Comparison of ENCODE assay signal across 31 cellular contexts in genomic region chr10:122830965-122831353, GRCh38.
"Had no signal": no experiment of that assay in that cellular context is flagged by ENCODE, and none has a peak within 500 bp of the region (broad histone marks: within the 10 kb centered on the region; RNA-seq: fewer than 3 reads in every experiment).

No MANE protein-coding gene starts in this region.

- H3K36me3 ChIP-seq: adrenal gland had no signal

- H3K4me1 ChIP-seq: adrenal gland had no signal

- DNase-seq: activated B cell treated with CpG ODN at 0.5 μM for 24 hours; activated CD4-positive, alpha-beta memory T cell treated with anti-CD3 and anti-CD28 coated beads for 36 hours; activated CD4-positive, alpha-beta T cell treated with anti-CD3 and anti-CD28 coated beads for 4 hours; activated CD4-positive, alpha-beta T cell treated with anti-CD3 and anti-CD28 coated beads, Interleukin-2, amount 10 ng/mL, durations not matched to agents 24 days and 14 days; activated CD4-positive, alpha-beta T cell treated with anti-CD3 and anti-CD28 coated beads, Interleukin-2, amount 50 U/mL, for 1 hour; activated CD4-positive, alpha-beta T cell treated with anti-CD3 and anti-CD28 coated beads, Interleukin-2, amount 50 U/mL, for 4 hours; activated CD4-positive, CD25-positive, alpha-beta regulatory T cell treated with anti-CD3 and anti-CD28 coated beads, Interleukin-2, amount 50 U/mL, for 72 hours; activated CD8-positive, alpha-beta memory T cell treated with anti-CD3 and anti-CD28 coated beads, Interleukin-2, amount 50 U/mL, for 4 hours; activated CD8-positive, alpha-beta T cell treated with anti-CD3 and anti-CD28 coated beads for 36 hours; activated effector memory CD4-positive, alpha-beta T cell treated with anti-CD3 and anti-CD28 coated beads, Interleukin-2, amount 50 U/mL, for 16 hours; activated gamma-delta T cell treated with Interleukin-2 at 50 U/mL for 16 hours; activated naive CD4-positive, alpha-beta T cell; activated naive CD4-positive, alpha-beta T cell treated with anti-CD3 and anti-CD28 coated beads for 36 hours; activated naive CD4-positive, alpha-beta T cell treated with anti-CD3 and anti-CD28 coated beads, Interleukin-2, amount 50 U/mL, for 16 hours; activated naive CD8-positive, alpha-beta T cell treated with anti-CD3 and anti-CD28 coated beads for 36 hours; activated T-cell treated with anti-CD3 and anti-CD28 coated beads for 4 hours; activated T-cell treated with anti-CD3 and anti-CD28 coated beads, Interleukin-2, amount 50 U/mL, for 1 hour; activated T-cell treated with anti-CD3 and anti-CD28 coated beads, Interleukin-2, amount 50 U/mL, for 4 hours; activated T-cell treated with anti-CD3 and anti-CD28 coated beads, Interleukin-2, amount 50 U/mL, for 72 hours; adrenal gland; amniotic stem cell; aorta; central memory CD4-positive, alpha-beta T cell; T-helper 1 cell; T-helper 2 cell; T-helper 9 cell had no signal

- H3K27ac ChIP-seq: adrenal gland, VCaP had no signal

- H3K9me3 ChIP-seq: adrenal gland had no signal

- H3K4me3 ChIP-seq: adrenal gland had no signal

- ATAC-seq: activated CD8-positive, alpha-beta T cell treated with anti-CD3 and anti-CD28 coated beads for 36 hours; activated naive CD4-positive, alpha-beta T cell treated with anti-CD3 and anti-CD28 coated beads, Interleukin-2, amount 50 U/mL, for 72 hours; activated T-cell treated with anti-CD3 and anti-CD28 coated beads, Interleukin-2, amount 50 U/mL, for 4 hours; activated T-cell treated with anti-CD3 and anti-CD28 coated beads, Interleukin-2, amount 50 U/mL, for 72 hours; activated T-helper 17 cell treated with anti-CD3 and anti-CD28 coated beads, Interleukin-2, amount 50 U/mL, for 72 hours had no signal

- FAIRE-seq: astrocyte, TTC549 had no signal
